In genomic region chr5:95838552-95838951, GRCh38 we compare ENCODE assay signal across 15 cellular contexts. TPM values are rescaled to one million over a fixed set of nuclear protein-coding genes. Genes with fewer than 3 reads are reported as not detected.
DNase-seq lines count a peak whose midpoint lies in the region; ATAC-seq and TF ChIP-seq lines count a peak whose summit lies in the region.
"Had no signal": no experiment of that assay in that cellular context is flagged by ENCODE, and none has a peak within 500 bp of the region (broad histone marks: within the 10 kb centered on the region; RNA-seq: fewer than 3 reads in every experiment).

No MANE protein-coding gene starts in this region.

- no peak overlapping the region for H3K4me3 Mint-ChIP-seq in stimulated activated naive CD8-positive, alpha-beta T cell treated with anti-CD3 and anti-CD28 coated beads, Interleukin-15, Interleukin-2, amounts not matched to agents 100 ng/mL and 50 ng/mL, for 24 hours
- H3K4me3 Mint-ChIP-seq in stimulated activated naive CD8-positive, alpha-beta T cell treated with anti-CD3 and anti-CD28 coated beads, Interleukin-15, amount 100 ng/mL, for 72 hours: no peak overlapping the region
- H3K4me3 Mint-ChIP-seq: CD8-positive, alpha-beta memory T cell had no signal

- H3K27me3 ChIP-seq in psoas muscle (ENCODE audit: insufficient read depth in 3 of 3, low read length in 2 of 3) (no peaks in the 10 kb centered on the region), H7 (ENCODE audit: control insufficient read depth, insufficient read depth, low read length) (no peaks in the 10 kb centered on the region)

- H3K27me3 Mint-ChIP-seq in stimulated activated naive CD8-positive, alpha-beta T cell treated with anti-CD3 and anti-CD28 coated beads, Interleukin-15, Interleukin-2, amounts not matched to agents 100 ng/mL and 50 ng/mL, for 24 hours: no peaks in the 10 kb centered on the region
- H3K27me3 Mint-ChIP-seq in stimulated activated naive CD8-positive, alpha-beta T cell treated with anti-CD3 and anti-CD28 coated beads, Interleukin-15, amount 100 ng/mL, for 72 hours: no peaks in the 10 kb centered on the region
- H3K27me3 Mint-ChIP-seq: CD8-positive, alpha-beta memory T cell had no signal

- no peak for DNase-seq in stimulated activated naive CD8-positive, alpha-beta T cell treated with anti-CD3 and anti-CD28 coated beads, Interleukin-15, amount 100 ng/mL, for 72 hours
- peak in 1 of 61 donors; percentile 43 for DNase-seq in caudate nucleus (lab: John Stamatoyannopoulos, UW)
- DNase-seq in psoas muscle: no peak
- no peak for DNase-seq in germinal center (ENCODE audit: low spot score)
- no peak for DNase-seq in H7
- DNase-seq: CD8-positive, alpha-beta memory T cell; GM23248; KBM-7; NCI-H1092 treated with DMSO at 0.1 percent for 48 hours; NCI-H1694 treated with DMSO at 0.1 percent for 48 hours; NCI-H446; NCI-H748 treated with DMSO at 0.1 percent for 48 hours; PC-9 had no signal

- H3K36me3 Mint-ChIP-seq in stimulated activated naive CD8-positive, alpha-beta T cell treated with anti-CD3 and anti-CD28 coated beads, Interleukin-15, Interleukin-2, amounts not matched to agents 100 ng/mL and 50 ng/mL, for 24 hours (ENCODE audit: low read depth): no peaks in the 10 kb centered on the region

- no peak for TF ChIP-seq CTCF in psoas muscle (IDR thresholded peaks at IDR 0.05)

- H3K4me1 ChIP-seq in psoas muscle: peaks cover 55% of the 10 kb centered on the region

- WGBS in psoas muscle, 3 donors: 64 to 100% (median 79%) methylated on average over 1 of the region's 1 CpG

- no peaks in the 10 kb centered on the region for H3K9me3 Mint-ChIP-seq in stimulated activated naive CD8-positive, alpha-beta T cell treated with anti-CD3 and anti-CD28 coated beads, Interleukin-15, Interleukin-2, amounts not matched to agents 100 ng/mL and 50 ng/mL, for 24 hours
- H3K9me3 Mint-ChIP-seq in stimulated activated naive CD8-positive, alpha-beta T cell treated with anti-CD3 and anti-CD28 coated beads, Interleukin-15, amount 100 ng/mL, for 72 hours: no peaks in the 10 kb centered on the region
- H3K9me3 Mint-ChIP-seq: CD8-positive, alpha-beta memory T cell had no signal

- H3K36me3 ChIP-seq in psoas muscle (ENCODE audit: insufficient read depth in 1 of 2, low read depth in 1 of 2): no peaks in the 10 kb centered on the region
- no peaks in the 10 kb centered on the region for H3K36me3 ChIP-seq in H7 (replicated peaks; ENCODE audit: control insufficient read depth, insufficient read depth, low read length)

- intact Hi-C loops in psoas muscle (cut with DNase I): no loop called here

- H3K9me3 ChIP-seq in psoas muscle: no peaks in the 10 kb centered on the region

- no peak for ATAC-seq in stimulated activated naive CD8-positive, alpha-beta T cell treated with anti-CD3 and anti-CD28 coated beads, Interleukin-15, amount 100 ng/mL, for 72 hours
- ATAC-seq in psoas muscle (no peak), HG02571 (IDR thresholded peaks at IDR 0.05; ENCODE audit: unreplicated experiment) (no peak)

- peaks cover 76% of the 10 kb centered on the region for H3K4me1 Mint-ChIP-seq in stimulated activated naive CD8-positive, alpha-beta T cell treated with anti-CD3 and anti-CD28 coated beads, Interleukin-15, Interleukin-2, amounts not matched to agents 100 ng/mL and 50 ng/mL, for 24 hours (ENCODE audit: low read depth)
- peaks cover 62% of the 10 kb centered on the region for H3K4me1 Mint-ChIP-seq in stimulated activated naive CD8-positive, alpha-beta T cell treated with anti-CD3 and anti-CD28 coated beads, Interleukin-15, amount 100 ng/mL, for 72 hours

- H3K27ac Mint-ChIP-seq in stimulated activated naive CD8-positive, alpha-beta T cell treated with anti-CD3 and anti-CD28 coated beads, Interleukin-15, Interleukin-2, amounts not matched to agents 100 ng/mL and 50 ng/mL, for 24 hours: peak overlapping the region; percentile 33
- H3K27ac Mint-ChIP-seq in stimulated activated naive CD8-positive, alpha-beta T cell treated with anti-CD3 and anti-CD28 coated beads, Interleukin-15, amount 100 ng/mL, for 72 hours: no peak overlapping the region

- H3K27ac ChIP-seq in caudate nucleus (ENCODE audit: low read depth, low read length) (peak overlapping the region; percentile 50), psoas muscle (peak overlapping the region; percentile 97)
- H3K27ac ChIP-seq: GM23248, PC-9 had no signal

- H3K4me3 ChIP-seq in psoas muscle (no peak overlapping the region), H7 (ENCODE audit: insufficient read depth, low read depth, low read length) (no peak overlapping the region)
- H3K4me3 ChIP-seq: GM23248, PC-9 had no signal

RNA-seq across cellular contexts. Expression of gene GLRX, which starts 16.0 kb away (rescaled TPM):
- 100 to 1,000 TPM; 131 to 888 (median 651) TPM for total RNA-seq in psoas muscle
- polyA plus RNA-seq in psoas muscle: 1,000 to 10,000 TPM; 1,121 to 3,024 (median 1,342) TPM
- 25.0 and 41.6 TPM in 2 replicates for total RNA-seq in H7 (2014; rRNA removed; shearing (Covaris generic))
